10 cellular contexts compared by ENCODE assay signal in the genomic region with DNA sequence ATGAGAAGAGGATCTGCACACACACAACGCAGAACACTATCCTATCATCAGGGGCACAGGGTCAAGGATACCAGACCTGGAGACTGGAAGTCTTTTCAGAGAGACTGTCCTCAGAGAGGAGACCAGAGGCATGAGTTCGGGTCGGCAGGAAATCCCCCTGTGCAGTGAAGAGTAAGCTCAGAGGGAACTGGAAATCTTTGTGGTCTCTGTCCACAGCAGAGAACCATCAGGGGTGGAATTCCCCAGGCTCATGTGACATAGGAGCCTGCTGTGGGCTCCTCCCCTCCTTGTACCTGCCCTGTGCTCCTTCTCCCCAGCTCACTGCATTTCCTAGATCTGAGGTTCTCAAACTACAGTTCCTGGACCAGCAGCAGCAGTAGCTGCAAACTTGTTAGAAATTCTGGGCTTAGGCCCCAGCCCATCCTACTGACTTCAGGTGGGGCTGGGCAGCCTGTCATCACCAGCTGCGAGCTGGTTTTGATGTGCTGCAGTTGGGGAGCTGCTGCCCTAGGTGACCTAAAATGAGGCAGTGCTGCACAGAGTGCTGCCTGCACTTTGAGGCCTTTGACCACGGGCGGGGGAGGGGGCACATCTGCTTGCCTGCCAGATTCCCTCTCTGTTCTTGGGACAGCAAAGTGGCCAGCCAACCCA. TPM values are rescaled to one million over a fixed set of nuclear protein-coding genes. Genes with fewer than 3 reads are reported as not detected.
A peak's percentile ranks its signal among the peaks of the same experiment; 100 is the strongest.
DNase-seq lines count a peak whose midpoint lies in the region; ATAC-seq and TF ChIP-seq lines count a peak whose summit lies in the region.
"Had no signal": no experiment of that assay in that cellular context is flagged by ENCODE, and none has a peak within 500 bp of the region (broad histone marks: within the 10 kb centered on the region; RNA-seq: fewer than 3 reads in every experiment).

No MANE protein-coding gene starts in this region.

- peak overlapping the region in 1 of 2 experiments; percentile 23 for H2BK12ac ChIP-seq in mesenchymal stem cell (ENCODE audit: low read length in 2 of 2)

- peak overlapping the region; percentile 48 for H3K27ac ChIP-seq in mesenchymal stem cell (ENCODE audit: low read length, poor library complexity, severe bottlenecking)
- H3K27ac ChIP-seq: ovary, SK-N-MC had no signal

- TF ChIP-seq CTCF in GM10248 (IDR thresholded peaks at IDR 0.05; ENCODE audit: control extremely low read depth, extremely low read depth, low read depth, missing control alignments): no peak

- DNase-seq in GM10248 (ENCODE audit: extremely low spot score) (peak; percentile 81), HuH-7.5 (ENCODE audit: low spot score) (peak; percentile 49), activated T-cell treated with anti-CD3 and anti-CD28 coated beads for 24 hours (ENCODE audit: low read depth) (peak; percentile 39), mesenchymal stem cell (peak; percentile 81), NCI-H128 (lab: John Stamatoyannopoulos, UW; ENCODE audit: unreplicated experiment) (no peak), NCI-H1694 (lab: John Stamatoyannopoulos, UW) (no peak), posterior vena cava (ENCODE audit: low spot score) (no peak)

- H3K4me2 ChIP-seq in mesenchymal stem cell (ENCODE audit: low read length, poor library complexity, severe bottlenecking): peak overlapping the region; percentile 11

- H2AK5ac ChIP-seq in mesenchymal stem cell (ENCODE audit: low read length, severe bottlenecking): no peak overlapping the region

- no peak overlapping the region for H2BK15ac ChIP-seq in mesenchymal stem cell (ENCODE audit: low read depth, poor library complexity, severe bottlenecking)

- H3K79me1 ChIP-seq in mesenchymal stem cell (replicated peaks; ENCODE audit: low read length, poor library complexity, severe bottlenecking): peaks cover 24% of the 10 kb centered on the region

- H4K8ac ChIP-seq in mesenchymal stem cell (ENCODE audit: low read length): peak overlapping the region; percentile 50

- H4K91ac ChIP-seq in mesenchymal stem cell (ENCODE audit: low read length): no peak overlapping the region

- H3K36me3 ChIP-seq in mesenchymal stem cell (ENCODE audit: control insufficient read depth in 1 of 2, insufficient read depth in 2 of 2, low read depth in 1 of 2, low read length in 2 of 2): peaks cover 4 to 18% of the 10 kb centered on the region in 2 experiments
- H3K36me3 ChIP-seq: ovary had no signal

- no peak overlapping the region for H2BK5ac ChIP-seq in mesenchymal stem cell (ENCODE audit: low read depth, low read length, poor library complexity, severe bottlenecking)

- ATAC-seq in GM21390 (IDR thresholded peaks at IDR 0.05; ENCODE audit: unreplicated experiment): peak; percentile 51

- CTCF ChIA-PET in GM10248 (lab: Yijun Ruan, JAX): interaction anchor here (1.0 to 1.5 kb wide), 4 partner anchors 9 to 166 kb away, joined by 3 to 4 read pairs (median 4); no protein-coding TSS in a partner anchor

- no peak overlapping the region for H3K14ac ChIP-seq in mesenchymal stem cell (ENCODE audit: low read length in 2 of 2)

- no peak overlapping the region for H3K9ac ChIP-seq in mesenchymal stem cell (ENCODE audit: low read length)

- H3K9me3 ChIP-seq in mesenchymal stem cell (ENCODE audit: control insufficient read depth, low read length): no peaks in the 10 kb centered on the region
- H3K9me3 ChIP-seq: ovary had no signal

- no peak overlapping the region for H3K4ac ChIP-seq in mesenchymal stem cell (ENCODE audit: low read depth in 1 of 2, low read length in 2 of 2)

- POLR2A ChIA-PET in GM10248 (lab: Yijun Ruan, JAX): interaction anchor here (0.9 to 1.7 kb wide), 5 partner anchors 16 to 130 kb away, joined by 3 to 4 read pairs (median 3); partner anchors contain the start of gene PPIA

- 71% methylated on average over 6 of the region's 6 CpGs for WGBS in mesenchymal stem cell

- peak overlapping the region in 1 of 2 experiments; percentile 13 for H3K18ac ChIP-seq in mesenchymal stem cell (ENCODE audit: low read depth in 1 of 2, low read length in 2 of 2)

- no peak overlapping the region for H2AFZ ChIP-seq in mesenchymal stem cell (ENCODE audit: low read depth, low read length)

- H2BK120ac ChIP-seq in mesenchymal stem cell (ENCODE audit: low read depth, low read length): no peak overlapping the region

- H3K4me3 ChIP-seq in mesenchymal stem cell (ENCODE audit: insufficient read depth in 1 of 2, low read depth in 1 of 2, low read length in 2 of 2): no peak overlapping the region
- H3K4me3 ChIP-seq: ovary had no signal

- intact Hi-C loops in posterior vena cava (cut with DNase I): loop anchor here (10.0 kb wide), 2 partner anchors 84 to 146 kb away; partner anchors contain the start of gene OGDH (in 1 of the 2)

- peaks cover 39% of the 10 kb centered on the region for H3K4me1 ChIP-seq in mesenchymal stem cell (ENCODE audit: control insufficient read depth, insufficient read depth, low read depth, low read length)

- H3K27me3 ChIP-seq in mesenchymal stem cell (ENCODE audit: control insufficient read depth in 1 of 2, insufficient read depth in 1 of 2, low read length in 2 of 2): no peaks in the 10 kb centered on the region
- H3K27me3 ChIP-seq: ovary had no signal

- no peak overlapping the region for H3K23ac ChIP-seq in mesenchymal stem cell (ENCODE audit: low read length in 2 of 2)

RNA-seq across cellular contexts. Expression of gene ZMIZ2, which starts 2.4 kb away (rescaled TPM):
- 38.9 TPM for polyA plus RNA-seq in mesenchymal stem cell (2013, experiment 1 of 2)
- 36.0 TPM for polyA plus RNA-seq in mesenchymal stem cell (2013, experiment 2 of 2)
- 10 to 100 TPM; 52.2 to 67.1 TPM for total RNA-seq in posterior vena cava

RNA-seq across cellular contexts. Expression of gene PPIA, which starts 45.4 kb away (rescaled TPM):
- 2,030 TPM for polyA plus RNA-seq in mesenchymal stem cell (2013, experiment 1 of 2)
- polyA plus RNA-seq in mesenchymal stem cell (2013, experiment 2 of 2): 2,181 TPM
- 1,000 to 10,000 TPM in 1 of 2 donors, 100 to 1,000 TPM in 1; 961 to 1,030 TPM for total RNA-seq in posterior vena cava

Comparison
In these comparisons a context has a peak if more than half of its experiments do, and no peak if none do; other contexts are left out.
1. DNase-seq: peak in GM10248 (single experiment), HuH-7.5 (single experiment), activated T-cell treated with anti-CD3 and anti-CD28 coated beads for 24 hours (single experiment) and mesenchymal stem cell (single experiment); none in NCI-H128 (single experiment), NCI-H1694 (single experiment) and posterior vena cava (single experiment).